21 cellular contexts compared by ENCODE assay signal in the genomic region with DNA sequence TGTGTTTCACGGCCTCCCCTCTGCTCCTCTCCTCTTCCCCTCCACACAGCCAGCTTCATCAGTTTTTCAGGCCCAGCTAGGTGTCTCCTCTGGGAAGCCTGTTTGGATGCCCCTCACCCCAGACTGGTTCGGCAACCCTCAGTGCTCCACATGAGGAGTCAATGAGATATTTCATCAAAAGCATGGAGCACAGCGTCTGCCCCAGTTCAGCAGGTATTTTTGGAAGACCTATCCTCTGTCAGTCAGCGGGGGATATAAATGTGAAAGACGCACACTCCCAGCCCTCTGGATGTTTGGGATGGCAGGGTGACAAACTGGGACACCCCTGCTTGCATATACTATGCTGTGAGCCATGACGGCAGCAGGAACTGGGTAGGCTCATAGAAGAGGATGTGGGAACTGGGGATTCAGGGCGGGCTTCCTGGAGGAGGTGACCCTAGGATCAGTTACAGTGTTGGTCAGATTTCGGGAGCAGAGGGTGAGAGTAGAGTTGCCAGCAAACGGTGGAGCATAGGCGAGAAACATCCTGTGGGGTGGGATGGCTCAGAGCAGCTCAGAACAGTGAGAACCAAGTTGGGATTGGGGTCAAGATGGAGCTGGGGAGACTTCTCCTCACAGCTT. TPM values are rescaled to one million over a fixed set of nuclear protein-coding genes. Genes with fewer than 3 reads are reported as not detected.
DNase-seq lines count a peak whose midpoint lies in the region; ATAC-seq and TF ChIP-seq lines count a peak whose summit lies in the region.
"Had no signal": no experiment of that assay in that cellular context is flagged by ENCODE, and none has a peak within 500 bp of the region (broad histone marks: within the 10 kb centered on the region; RNA-seq: fewer than 3 reads in every experiment).

No MANE protein-coding gene starts in this region.

- H3K9me3 Mint-ChIP-seq in MCF 10A (ENCODE audit: unreplicated experiment) (no peaks in the 10 kb centered on the region), glutamatergic neuron (ENCODE audit: unreplicated experiment) (peaks cover 2% of the 10 kb centered on the region)
- no peaks in the 10 kb centered on the region for H3K9me3 Mint-ChIP-seq in activated T-helper 1 cell treated with anti-CD3 and anti-CD28 coated beads, Interleukin-12 subunit alpha, Interleukin-12 subunit beta, Interleukin-2, Interleukin-4 antibody, amounts not matched to agents 30 ng/mL and 10 ng/mL and 1 ng/mL, durations not matched to agents 14 hours and 24 hours and 36 hours

- no peaks in the 10 kb centered on the region for H3K36me3 ChIP-seq in breast epithelium
- H3K36me3 ChIP-seq: esophagus squamous epithelium, ovary, uterus had no signal

- no peaks in the 10 kb centered on the region for H3K27me3 Mint-ChIP-seq in MCF 10A (ENCODE audit: insufficient read depth, unreplicated experiment)
- no peaks in the 10 kb centered on the region for H3K27me3 Mint-ChIP-seq in activated T-helper 1 cell treated with anti-CD3 and anti-CD28 coated beads, Interleukin-12 subunit alpha, Interleukin-12 subunit beta, Interleukin-2, Interleukin-4 antibody, amounts not matched to agents 30 ng/mL and 10 ng/mL and 1 ng/mL, durations not matched to agents 14 hours and 24 hours and 36 hours (ENCODE audit: insufficient read depth)
- no peaks in the 10 kb centered on the region for H3K27me3 Mint-ChIP-seq in glutamatergic neuron (ENCODE audit: unreplicated experiment)

- CTCF ChIA-PET in MCF 10A (lab: Yijun Ruan, JAX), result interaction anchor here (0.6 to 2.5 kb wide), 4 partner anchors 7 to 186 kb away, joined by 3 to 9 read pairs (median 4); a partner anchor contains a TSS

- no peak for ATAC-seq in HG03378 (IDR thresholded peaks at IDR 0.05; ENCODE audit: unreplicated experiment)
- ATAC-seq: HepG2 had no signal

- H3K4me1 Mint-ChIP-seq in MCF 10A (ENCODE audit: insufficient read depth, unreplicated experiment), result peaks cover 18% of the 10 kb centered on the region
- peaks cover 38% of the 10 kb centered on the region for H3K4me1 Mint-ChIP-seq in activated T-helper 1 cell treated with anti-CD3 and anti-CD28 coated beads, Interleukin-12 subunit alpha, Interleukin-12 subunit beta, Interleukin-2, Interleukin-4 antibody, amounts not matched to agents 30 ng/mL and 10 ng/mL and 1 ng/mL, durations not matched to agents 14 hours and 24 hours and 36 hours (ENCODE audit: low read depth)
- peaks cover 9% of the 10 kb centered on the region for H3K4me1 Mint-ChIP-seq in glutamatergic neuron (ENCODE audit: low read depth, unreplicated experiment)

- DNase-seq in MCF 10A (ENCODE audit: unreplicated experiment), result no peak
- DNase-seq in breast epithelium (ENCODE audit: low spot score in 2 of 2), result no peak
- DNase-seq in activated T-helper 1 cell treated with anti-CD3 and anti-CD28 coated beads, Interleukin-12 subunit alpha, Interleukin-12 subunit beta, Interleukin-2, Interleukin-4 antibody, amounts not matched to agents 30 ng/mL and 10 ng/mL and 1 ng/mL, durations not matched to agents 14 hours and 24 hours and 36 hours (ENCODE audit: low spot score), result no peak
- DNase-seq in glutamatergic neuron, result no peak
- DNase-seq in lower leg skin (ENCODE audit: low spot score in 2 of 2), result no peak
- no peak for DNase-seq in mucosa of gallbladder (ENCODE audit: low spot score)
- no peak for DNase-seq in DMS 273 treated with DMSO at 0.1 percent for 48 hours (lab: John Stamatoyannopoulos, UW)
- DNase-seq: activated CD8-positive, alpha-beta memory T cell treated with anti-CD3 and anti-CD28 coated beads, Interleukin-2, amount 50 U/mL, for 48 hours; amygdala; cortex of kidney; DMS153; esophagus squamous epithelium; heart left ventricle; NCI-H2107; NCI-H774; ovary; stimulated activated naive CD8-positive, alpha-beta T cell treated with anti-CD3 and anti-CD28 coated beads, Interleukin-15, Interleukin-2, amounts not matched to agents 100 U/mL and 50 U/mL, for 24 hours; uterus; WERI-Rb-1 had no signal

- intact Hi-C loops in MCF 10A (cut with micrococcal nuclease), result no loop called here
- intact Hi-C loops in breast epithelium (cut with DNase I; ENCODE audit: low total_unique reads), result no loop called here
- intact Hi-C loops in activated T-helper 1 cell treated with anti-CD3 and anti-CD28 coated beads, Interleukin-12 subunit alpha, Interleukin-12 subunit beta, Interleukin-2, Interleukin-4 antibody, amounts not matched to agents 30 ng/mL and 10 ng/mL and 1 ng/mL, durations not matched to agents 14 hours and 24 hours and 36 hours (cut with micrococcal nuclease), result loop anchor here (1.0 to 2.0 kb wide), 2 partner anchors 14 to 43 kb away; a partner anchor contains a TSS
- intact Hi-C loops in lower leg skin (cut with DNase I; ENCODE audit: low total_unique reads), result no loop called here

- POLR2A ChIA-PET in MCF 10A (lab: Yijun Ruan, JAX), result no interaction called here

- H3K4me3 Mint-ChIP-seq in MCF 10A (ENCODE audit: unreplicated experiment) (peak overlapping the region; percentile 42), glutamatergic neuron (ENCODE audit: unreplicated experiment) (no peak overlapping the region)
- peak overlapping the region; percentile 44 for H3K4me3 Mint-ChIP-seq in activated T-helper 1 cell treated with anti-CD3 and anti-CD28 coated beads, Interleukin-12 subunit alpha, Interleukin-12 subunit beta, Interleukin-2, Interleukin-4 antibody, amounts not matched to agents 30 ng/mL and 10 ng/mL and 1 ng/mL, durations not matched to agents 14 hours and 24 hours and 36 hours

- BruUV-seq in MCF 10A (replicated peaks; lab: Mats Ljungman, UMichigan), result no TSS peak

- peaks cover 0 to 6% of the 10 kb centered on the region in 2 donors for H3K4me1 ChIP-seq in breast epithelium
- H3K4me1 ChIP-seq: uterus had no signal

- H3K27ac ChIP-seq in breast epithelium, result peak overlapping the region in 1 of 2 donors; percentile 12
- H3K27ac ChIP-seq: esophagus squamous epithelium, ovary, uterus, WERI-Rb-1 had no signal

- H3K4me3 ChIP-seq in breast epithelium (no peak overlapping the region), lower leg skin (ENCODE audit: low read depth, poor library complexity, severe bottlenecking) (no peak overlapping the region)
- H3K4me3 ChIP-seq: esophagus squamous epithelium, heart left ventricle, ovary, uterus had no signal

- H3K9me3 ChIP-seq in breast epithelium, result no peaks in the 10 kb centered on the region
- H3K9me3 ChIP-seq: esophagus squamous epithelium, heart left ventricle, ovary, uterus had no signal

- H3K36me3 Mint-ChIP-seq in MCF 10A (ENCODE audit: insufficient read depth, unreplicated experiment), result peaks cover 10% of the 10 kb centered on the region
- H3K36me3 Mint-ChIP-seq in activated T-helper 1 cell treated with anti-CD3 and anti-CD28 coated beads, Interleukin-12 subunit alpha, Interleukin-12 subunit beta, Interleukin-2, Interleukin-4 antibody, amounts not matched to agents 30 ng/mL and 10 ng/mL and 1 ng/mL, durations not matched to agents 14 hours and 24 hours and 36 hours (ENCODE audit: low read depth), result peaks cover 12% of the 10 kb centered on the region
- peaks cover 4% of the 10 kb centered on the region for H3K36me3 Mint-ChIP-seq in glutamatergic neuron (ENCODE audit: unreplicated experiment)

- no peaks in the 10 kb centered on the region for H3K27me3 ChIP-seq in breast epithelium
- H3K27me3 ChIP-seq: esophagus squamous epithelium, heart left ventricle, ovary, uterus had no signal

- no peak for TF ChIP-seq CTCF in MCF 10A (IDR thresholded peaks at IDR 0.05; ENCODE audit: unreplicated experiment)
- TF ChIP-seq CTCF in breast epithelium (IDR thresholded peaks at IDR 0.05), result no peak
- TF ChIP-seq CTCF in glutamatergic neuron (IDR thresholded peaks at IDR 0.05; ENCODE audit: partially characterized antibody, unreplicated experiment), result no peak
- TF ChIP-seq CTCF in lower leg skin (IDR thresholded peaks at IDR 0.05), result no peak

- WGBS in lower leg skin, 2 donors, result 87 to 97% methylated on average over 10 of the region's 10 CpGs

- TF ChIP-seq POLR2A in breast epithelium (IDR thresholded peaks at IDR 0.05) (no peak), lower leg skin (IDR thresholded peaks at IDR 0.05) (no peak)

- peak overlapping the region; percentile 67 for H3K27ac Mint-ChIP-seq in MCF 10A (ENCODE audit: low read depth, unreplicated experiment)
- peak overlapping the region; percentile 80 for H3K27ac Mint-ChIP-seq in activated T-helper 1 cell treated with anti-CD3 and anti-CD28 coated beads, Interleukin-12 subunit alpha, Interleukin-12 subunit beta, Interleukin-2, Interleukin-4 antibody, amounts not matched to agents 30 ng/mL and 10 ng/mL and 1 ng/mL, durations not matched to agents 14 hours and 24 hours and 36 hours
- peak overlapping the region; percentile 43 for H3K27ac Mint-ChIP-seq in glutamatergic neuron (ENCODE audit: unreplicated experiment)

RNA-seq across cellular contexts. Expression of a gene that starts 42.9 kb away (rescaled TPM):
- total RNA-seq in MCF 10A (2022) (2.1 and 5.4 TPM in 2 replicates), breast epithelium (10 to 100 TPM; 10.7 to 20.8 (median 19.0) TPM), glutamatergic neuron (ENCODE audit: unreplicated experiment) (42.7 TPM), lower leg skin (10 to 100 TPM in 2 of 4 donors, 1 to 10 TPM in 2; 8.8 to 14.5 (median 10.2) TPM), mucosa of gallbladder (14.1 TPM)
- total RNA-seq in activated T-helper 1 cell treated with anti-CD3 and anti-CD28 coated beads, Interleukin-12 subunit alpha, Interleukin-12 subunit beta, Interleukin-2, Interleukin-4 antibody, amounts not matched to agents 30 ng/mL and 10 ng/mL and 1 ng/mL, durations not matched to agents 14 hours and 24 hours and 36 hours, result 11.6 and 12.1 TPM in 2 replicates
